ENCODE assay signal across 34 cellular contexts in the genomic region with DNA sequence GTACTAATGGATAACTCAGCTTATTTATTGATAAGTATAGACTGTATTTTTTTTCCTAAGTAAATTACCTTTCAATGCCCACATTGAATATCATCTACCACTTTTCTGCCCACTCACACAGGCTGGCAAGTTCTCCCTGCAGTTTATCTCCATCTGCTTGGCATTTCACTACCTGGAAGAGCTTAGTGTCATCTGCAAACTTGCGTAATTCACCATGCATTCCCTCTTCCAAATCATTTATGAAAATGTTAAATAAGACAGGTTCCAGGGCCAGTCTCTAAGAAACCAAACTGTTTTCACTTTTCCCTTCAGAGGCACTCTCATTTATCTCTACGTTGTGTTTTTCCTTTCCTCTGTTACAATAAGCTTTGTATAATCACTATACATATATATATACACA.
"Had no signal": no experiment of that assay in that cellular context is flagged by ENCODE, and none has a peak within 500 bp of the region (broad histone marks: within the 10 kb centered on the region; RNA-seq: fewer than 3 reads in every experiment).

No MANE protein-coding gene starts in this region.

- H3K27ac ChIP-seq: KMS-11 had no signal

- H3K27me3 ChIP-seq: MG63 had no signal

- H3K4me2 ChIP-seq: KMS-11 had no signal

- H3K9me3 ChIP-seq: MG63 had no signal

- DNase-seq: Karpas-422, Kasumi-1, MG63, MM.1S, MV-4-11, NCI-H1048, NCI-H1092, NCI-H1092 treated with DMSO at 0.1 percent for 48 hours, NCI-H1105, NCI-H1105 treated with DMSO at 0.1 percent for 48 hours, NCI-H1417, NCI-H1417 treated with DMSO at 0.1 percent for 48 hours, NCI-H1436, NCI-H146, NCI-H1694, NCI-H1694 treated with DMSO at 0.1 percent for 48 hours, NCI-H187, NCI-H187 treated with DMSO at 0.1 percent for 48 hours, NCI-H1930, NCI-H2029, NCI-H2029 treated with DMSO at 0.1 percent for 48 hours, NCI-H2081, NCI-H2081 treated with DMSO at 0.1 percent for 48 hours, NCI-H2107, NCI-H2171, NCI-H2171 treated with DMSO at 0.1 percent for 48 hours, NCI-H2227 treated with DMSO at 0.1 percent for 48 hours, NCI-H226, NCI-H345, NCI-H446, NCI-H446 treated with DMSO at 0.1 percent for 48 hours, NCI-H510A, NCI-H510A treated with DMSO at 0.1 percent for 48 hours had no signal

- H3K36me3 ChIP-seq: MG63 had no signal

- H3K9ac ChIP-seq: KMS-11 had no signal

- H3K4me3 ChIP-seq: MG63 had no signal
